Comparison of ENCODE assay signal across 9 cellular contexts in the genomic region with DNA sequence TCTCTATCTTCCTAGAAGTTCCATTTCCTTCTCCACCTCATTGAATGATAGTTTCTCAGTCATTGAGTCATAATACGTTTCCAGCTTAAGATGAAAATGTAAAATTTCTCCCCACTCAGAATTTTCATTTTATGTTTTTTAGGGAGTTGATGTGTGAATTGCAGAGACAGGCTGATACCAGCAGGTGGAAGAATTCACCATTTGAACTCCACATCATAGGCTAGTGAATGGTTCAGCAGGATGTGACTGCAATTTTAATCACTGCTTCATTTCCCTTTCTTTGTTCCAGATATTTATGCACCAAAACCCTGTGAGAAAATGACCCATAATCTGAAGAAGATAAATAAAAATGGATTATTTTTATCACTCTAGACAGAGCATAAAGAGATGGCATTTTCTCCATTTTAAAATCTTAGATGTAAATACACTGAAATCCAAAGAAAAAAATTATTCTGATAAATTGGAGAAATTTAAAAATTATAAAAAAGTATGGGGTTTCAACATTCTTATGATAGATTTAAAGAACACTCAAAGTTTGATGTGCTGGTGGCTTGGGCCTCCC. TPM values are rescaled to one million over a fixed set of nuclear protein-coding genes. Genes with fewer than 3 reads are reported as not detected.
DNase-seq lines count a peak whose midpoint lies in the region; ATAC-seq and TF ChIP-seq lines count a peak whose summit lies in the region.
"Had no signal": no experiment of that assay in that cellular context is flagged by ENCODE, and none has a peak within 500 bp of the region (broad histone marks: within the 10 kb centered on the region; RNA-seq: fewer than 3 reads in every experiment).

No MANE protein-coding gene starts in this region.

- no peak overlapping the region for H3K4me3 Mint-ChIP-seq in activated T-cell treated with anti-CD3 and anti-CD28 coated beads, Interleukin-2, amount 50 U/mL, for 24 hours
- H3K4me3 Mint-ChIP-seq in stimulated activated effector memory CD8-positive, alpha-beta T cell treated with anti-CD3 and anti-CD28 coated beads, Interleukin-12 subunit alpha, Interleukin-12 subunit beta, amount 100 ng/mL, for 72 hours, result no peak overlapping the region
- H3K4me3 Mint-ChIP-seq: central memory CD8-positive, alpha-beta T cell had no signal

- DNase-seq in activated T-cell treated with anti-CD3 and anti-CD28 coated beads, Interleukin-2, amount 50 U/mL, for 24 hours, result no peak
- DNase-seq in activated T-cell treated with anti-CD3 and anti-CD28 coated beads, Interleukin-2, amount 50 U/mL, for 48 hours, result no peak
- DNase-seq in NCI-H128 (lab: John Stamatoyannopoulos, UW; ENCODE audit: unreplicated experiment) (peak; percentile 6), amniotic stem cell (lab: John Stamatoyannopoulos, UW) (peak; percentile 16), hepatocyte (ENCODE audit: low spot score) (peak; percentile 51), posterior vena cava (ENCODE audit: low spot score) (no peak)
- no peak for DNase-seq in stimulated activated effector memory CD8-positive, alpha-beta T cell treated with anti-CD3 and anti-CD28 coated beads, Interleukin-12 subunit alpha, Interleukin-12 subunit beta, amount 100 ng/mL, for 72 hours (ENCODE audit: low spot score in 2 of 2)

- no peaks in the 10 kb centered on the region for H3K9me3 Mint-ChIP-seq in activated T-cell treated with anti-CD3 and anti-CD28 coated beads, Interleukin-2, amount 50 U/mL, for 24 hours
- H3K9me3 Mint-ChIP-seq in stimulated activated effector memory CD8-positive, alpha-beta T cell treated with anti-CD3 and anti-CD28 coated beads, Interleukin-12 subunit alpha, Interleukin-12 subunit beta, amount 100 ng/mL, for 72 hours, result no peaks in the 10 kb centered on the region
- H3K9me3 Mint-ChIP-seq: central memory CD8-positive, alpha-beta T cell had no signal

- TF ChIP-seq CTCF in hepatocyte (IDR thresholded peaks at IDR 0.05; ENCODE audit: poor library complexity), result peak; percentile 68

- H3K79me2 ChIP-seq in hepatocyte, result no peaks in the 10 kb centered on the region

- H3K4me1 Mint-ChIP-seq in activated T-cell treated with anti-CD3 and anti-CD28 coated beads, Interleukin-2, amount 50 U/mL, for 24 hours (ENCODE audit: low read depth), result peaks cover 14% of the 10 kb centered on the region
- peaks cover 8% of the 10 kb centered on the region for H3K4me1 Mint-ChIP-seq in stimulated activated effector memory CD8-positive, alpha-beta T cell treated with anti-CD3 and anti-CD28 coated beads, Interleukin-12 subunit alpha, Interleukin-12 subunit beta, amount 100 ng/mL, for 72 hours
- H3K4me1 Mint-ChIP-seq: central memory CD8-positive, alpha-beta T cell had no signal

- WGBS in hepatocyte (ENCODE audit: low lambda C conversion rate, missing lambda C conversion rate), result 23% methylated on average over 1 of the region's 1 CpG

- no peaks in the 10 kb centered on the region for H3K9me2 ChIP-seq in hepatocyte (replicated peaks; ENCODE audit: insufficient read depth)

- no peaks in the 10 kb centered on the region for H3K36me3 ChIP-seq in hepatocyte (replicated peaks; ENCODE audit: insufficient read depth, low read depth)

- no peaks in the 10 kb centered on the region for H3K36me3 Mint-ChIP-seq in activated T-cell treated with anti-CD3 and anti-CD28 coated beads, Interleukin-2, amount 50 U/mL, for 24 hours (ENCODE audit: low read depth)
- peaks cover 6% of the 10 kb centered on the region for H3K36me3 Mint-ChIP-seq in stimulated activated effector memory CD8-positive, alpha-beta T cell treated with anti-CD3 and anti-CD28 coated beads, Interleukin-12 subunit alpha, Interleukin-12 subunit beta, amount 100 ng/mL, for 72 hours

- H3K27me3 Mint-ChIP-seq in activated T-cell treated with anti-CD3 and anti-CD28 coated beads, Interleukin-2, amount 50 U/mL, for 24 hours, result no peaks in the 10 kb centered on the region
- H3K27me3 Mint-ChIP-seq: central memory CD8-positive, alpha-beta T cell had no signal

- H4K20me1 ChIP-seq in hepatocyte (ENCODE audit: insufficient read depth, poor library complexity, severe bottlenecking), result no peaks in the 10 kb centered on the region

- H3K4me2 ChIP-seq in hepatocyte, result no peak overlapping the region

- no peak overlapping the region for H2AFZ ChIP-seq in hepatocyte

- H3K9me3 ChIP-seq in hepatocyte (ENCODE audit: low read depth), result no peaks in the 10 kb centered on the region

- H3K27ac ChIP-seq in hepatocyte, result peak overlapping the region; percentile 64

- H3K4me3 ChIP-seq in hepatocyte, result no peak overlapping the region

- H3K27me3 ChIP-seq in hepatocyte, result no peaks in the 10 kb centered on the region

- H3K4me1 ChIP-seq in hepatocyte (ENCODE audit: insufficient read depth), result no peaks in the 10 kb centered on the region

- intact Hi-C loops in posterior vena cava (cut with DNase I), result loop anchor here in 1 of 2 donors (1.0 kb wide), 1 partner anchor 34 kb away; no protein-coding TSS in a partner anchor

- ATAC-seq in stimulated activated effector memory CD8-positive, alpha-beta T cell treated with anti-CD3 and anti-CD28 coated beads, Interleukin-12 subunit alpha, Interleukin-12 subunit beta, amount 100 ng/mL, for 72 hours, result peak; percentile 67
- no peak for ATAC-seq in HG03280 (IDR thresholded peaks at IDR 0.05; ENCODE audit: unreplicated experiment)

- peak overlapping the region; percentile 72 for H3K27ac Mint-ChIP-seq in activated T-cell treated with anti-CD3 and anti-CD28 coated beads, Interleukin-2, amount 50 U/mL, for 24 hours
- H3K27ac Mint-ChIP-seq in stimulated activated effector memory CD8-positive, alpha-beta T cell treated with anti-CD3 and anti-CD28 coated beads, Interleukin-12 subunit alpha, Interleukin-12 subunit beta, amount 100 ng/mL, for 72 hours, result no peak overlapping the region

RNA-seq across cellular contexts. Expression of a gene that starts 10.6 kb away (rescaled TPM):
- total RNA-seq in hepatocyte (46.2 and 51.6 TPM in 2 replicates), posterior vena cava (10 to 100 TPM; 45.5 to 52.0 TPM)
- polyA plus RNA-seq in hepatocyte, result 37.9 and 38.5 TPM in 2 replicates

Comparison
In these comparisons a context has a peak if more than half of its experiments do, and no peak if none do; other contexts are left out.
1. DNase-seq: peak in NCI-H128 (single experiment), amniotic stem cell (single experiment) and hepatocyte (single experiment); none in activated T-cell treated with anti-CD3 and anti-CD28 coated beads, Interleukin-2, amount 50 U/mL, for 24 hours (single experiment), activated T-cell treated with anti-CD3 and anti-CD28 coated beads, Interleukin-2, amount 50 U/mL, for 48 hours (0 of 2), stimulated activated effector memory CD8-positive, alpha-beta T cell treated with anti-CD3 and anti-CD28 coated beads, Interleukin-12 subunit alpha, Interleukin-12 subunit beta, amount 100 ng/mL, for 72 hours (0 of 2) and posterior vena cava (single experiment).